In genomic region chr10:13006037-13006436, GRCh38 we compare ENCODE assay signal across 8 cellular contexts.
"Had no signal": no experiment of that assay in that cellular context is flagged by ENCODE, and none has a peak within 500 bp of the region (broad histone marks: within the 10 kb centered on the region; RNA-seq: fewer than 3 reads in every experiment).

No MANE protein-coding gene starts in this region.

- H3K9me3 ChIP-seq: HAP-1 had no signal

- DNase-seq: GM23248, GOT3, H7, H9, HCEC 1CT, HFFc6 had no signal

- H3K27ac ChIP-seq: GM23248 had no signal

- H3K36me3 ChIP-seq: HAP-1 had no signal

- H3K4me3 ChIP-seq: GM23248, GM23338, HAP-1 had no signal
